ENCODE assay signal across 2 cellular contexts in genomic region chr2:23828256-23828980, GRCh38.
TF ChIP-seq lines count a peak whose summit lies in the region.

No MANE protein-coding gene starts in this region.

TF ChIP-seq in IMR-90, 13 proteins besides CTCF, POLR2A, EP300 and RAD21:
- TF ChIP-seq MXI1 (IDR thresholded peaks at IDR 0.05; ENCODE audit: borderline replicate concordance, low read depth, low read length) (no peak), CEBPB (IDR thresholded peaks at IDR 0.05; ENCODE audit: low read depth, low read length) (peak; percentile 91)

TF ChIP-seq in K562, 482 proteins besides CTCF, POLR2A, EP300 and RAD21:
- TF ChIP-seq CEBPG (CRISPR knock-in tag; IDR thresholded peaks at IDR 0.05) (no peak), CEBPG (tag; conservative IDR thresholded peaks at IDR 0.05 in 1 of 2, IDR thresholded peaks at IDR 0.05 in 1 of 2) (peak; percentile 78 to 87), RERE (CRISPR knock-in tag; IDR thresholded peaks at IDR 0.05; ENCODE audit: borderline replicate concordance) (no peak), CEBPB (tag; IDR thresholded peaks at IDR 0.05) (peak; percentile 94)
